Comparison of ENCODE assay signal across 34 cellular contexts in genomic region chr18:31614044-31614443, GRCh38. TPM values are rescaled to one million over a fixed set of nuclear protein-coding genes. Genes with fewer than 3 reads are reported as not detected.
DNase-seq lines count a peak whose midpoint lies in the region; ATAC-seq, FAIRE-seq and TF ChIP-seq lines count a peak whose summit lies in the region.
"Had no signal": no experiment of that assay in that cellular context is flagged by ENCODE, and none has a peak within 500 bp of the region (broad histone marks: within the 10 kb centered on the region; RNA-seq: fewer than 3 reads in every experiment).

No MANE protein-coding gene starts in this region.

- POLR2A ChIA-PET in HepG2 (lab: Yijun Ruan, JAX) (no interaction called here), HEK293 (lab: Yijun Ruan, JAX) (interaction anchor here (0.6 kb wide), 1 partner anchor 98 kb away, joined by 10 read pairs; no protein-coding TSS in a partner anchor), K562 (lab: Yijun Ruan, JAX) (interaction anchor here (0.6 to 1.3 kb wide), 2 partner anchors 17 to 80 kb away, joined by 3 to 4 read pairs; no protein-coding TSS in a partner anchor)

- TF ChIP-seq POLR2A in HepG2 (IDR thresholded peaks at IDR 0.05; ENCODE audit: insufficient read depth in 1 of 2, low read depth in 2 of 2, low read length in 2 of 2), result no peak
- no peak for TF ChIP-seq POLR2A in right lobe of liver (IDR thresholded peaks at IDR 0.05)
- TF ChIP-seq POLR2A in K562 (conservative IDR thresholded peaks at IDR 0.05), result no peak

- intact Hi-C loops in HepG2 (cut with micrococcal nuclease; ENCODE audit: unreplicated experiment), result no loop called here
- intact Hi-C loops in right lobe of liver (cut with DNase I), result no loop called here
- intact Hi-C loops in K562 (cut with micrococcal nuclease), result no loop called here

- WGBS in HepG2 (ENCODE audit: low lambda C conversion rate), result 86% methylated on average over 2 of the region's 2 CpGs
- 65% methylated on average over 2 of the region's 2 CpGs for WGBS in right lobe of liver (ENCODE audit: insufficient coverage, low coverage, low lambda C conversion rate, missing lambda C conversion rate)
- WGBS in K562 (ENCODE audit: insufficient coverage, low coverage, missing lambda C conversion rate), result 7% methylated on average over 2 of the region's 2 CpGs

- H3K9me3 ChIP-seq in HepG2 (ENCODE audit: low read length) (no peaks in the 10 kb centered on the region), right lobe of liver (no peaks in the 10 kb centered on the region), HEK293 (ENCODE audit: control insufficient read depth, insufficient read depth, low read depth, low read length) (no peaks in the 10 kb centered on the region), K562 (replicated peaks; ENCODE audit: control insufficient read depth, insufficient read depth, low read depth, low read length) (no peaks in the 10 kb centered on the region), parathyroid adenoma (ENCODE audit: control insufficient read depth, low read length) (no peaks in the 10 kb centered on the region)
- H3K9me3 ChIP-seq: BE2C, BLaER1 had no signal

- TF ChIP-seq EP300 in HepG2 (IDR thresholded peaks at IDR 0.05; ENCODE audit: low read depth in 2 of 2, low read length in 2 of 2), result no peak
- TF ChIP-seq EP300 in HepG2 (CRISPR knock-in tag; IDR thresholded peaks at IDR 0.05; ENCODE audit: borderline replicate concordance), result no peak
- no peak for TF ChIP-seq EP300 in K562 (IDR thresholded peaks at IDR 0.05; ENCODE audit: low read length)

- H3K79me2 ChIP-seq in HepG2 (ENCODE audit: insufficient read depth, low read length) (no peaks in the 10 kb centered on the region), K562 (ENCODE audit: control insufficient read depth, insufficient read depth, low read length) (no peaks in the 10 kb centered on the region), parathyroid adenoma (no peaks in the 10 kb centered on the region)

- FAIRE-seq in HepG2 (lab: Jason Lieb, UNC), result no peak
- no peak for FAIRE-seq in K562 (lab: Jason Lieb, UNC)
- FAIRE-seq: A204.1, GM12878, GM12892, GM18507, GM19239 had no signal

- TF ChIP-seq RAD21 in HepG2 (CRISPR knock-in tag; IDR thresholded peaks at IDR 0.05) (no peak), K562 (CRISPR knock-in tag; conservative IDR thresholded peaks at IDR 0.05 in 1 of 2, IDR thresholded peaks at IDR 0.05 in 1 of 2) (no peak)

- H3K27me3 ChIP-seq in HepG2 (ENCODE audit: control insufficient read depth in 1 of 2, insufficient read depth in 2 of 2, low read length in 2 of 2), result no peaks in the 10 kb centered on the region
- no peaks in the 10 kb centered on the region for H3K27me3 ChIP-seq in right lobe of liver
- 0 out of 5 replicates have a peak, but pooled peaks cover 0 to 3% of the 10 kb centered on the region in 2 experiments for H3K27me3 ChIP-seq in K562 (ENCODE audit: control insufficient read depth in 2 of 2, insufficient read depth in 2 of 2, low read length in 2 of 2)
- H3K27me3 ChIP-seq in parathyroid adenoma (ENCODE audit: control insufficient read depth, insufficient read depth, low read length), result no peaks in the 10 kb centered on the region
- H3K27me3 ChIP-seq: BE2C, BLaER1 had no signal

- H3K9me1 ChIP-seq in K562 (ENCODE audit: control insufficient read depth, insufficient read depth, low read length), result no peaks in the 10 kb centered on the region

- H4K20me1 ChIP-seq in HepG2 (ENCODE audit: insufficient read depth, low read length) (no peaks in the 10 kb centered on the region), K562 (replicated peaks; ENCODE audit: control insufficient read depth, insufficient read depth, low read length) (no peaks in the 10 kb centered on the region)
- H4K20me1 ChIP-seq: BLaER1 had no signal

- DNase-seq in HepG2 (ENCODE audit: low spot score) (no peak), right lobe of liver (no peak), K562 (ENCODE audit: extremely low read depth in 1 of 4, low spot score in 3 of 4) (no peak), medulla oblongata (ENCODE audit: extremely low spot score) (no peak), A172 (ENCODE audit: low spot score) (no peak)
- DNase-seq: ACHN; BE2C; C1 segment of cervical spinal cord; CD4-positive, alpha-beta memory T cell; CD4-positive, CD25-positive, alpha-beta regulatory T cell; CD8-positive, alpha-beta memory T cell; COR-L47; DMS 273 treated with DMSO at 0.1 percent for 48 hours; DMS153; DMS53; DMS79; DND-41; EL; GDM1 had no signal

- H3K4me2 ChIP-seq in HepG2 (ENCODE audit: low read depth, low read length), result no peak overlapping the region
- H3K4me2 ChIP-seq in K562 (ENCODE audit: insufficient read depth, low read length), result no peak overlapping the region
- no peak overlapping the region for H3K4me2 ChIP-seq in parathyroid adenoma (ENCODE audit: low read length)
- H3K4me2 ChIP-seq: BLaER1 had no signal

- CTCF ChIA-PET in HepG2 (lab: Yijun Ruan, JAX; ENCODE audit: low intra/inter-chr PET ratio, low total read pairs) (no interaction called here), HEK293 (lab: Yijun Ruan, JAX) (no interaction called here), K562 (lab: Yijun Ruan, JAX; ENCODE audit: low intra/inter-chr PET ratio) (no interaction called here)

- H3K36me3 ChIP-seq in HepG2 (replicated peaks in 1 of 2; ENCODE audit: control insufficient read depth in 1 of 2, insufficient read depth in 2 of 2, low read length in 2 of 2) (no peaks in the 10 kb centered on the region), right lobe of liver (no peaks in the 10 kb centered on the region), HEK293 (ENCODE audit: control insufficient read depth in 2 of 2, insufficient read depth in 1 of 2, low read length in 2 of 2) (no peaks in the 10 kb centered on the region), K562 (ENCODE audit: control insufficient read depth, insufficient read depth, low read length) (no peaks in the 10 kb centered on the region), parathyroid adenoma (ENCODE audit: control insufficient read depth, insufficient read depth, low read length) (no peaks in the 10 kb centered on the region)
- H3K36me3 ChIP-seq: BE2C, BLaER1 had no signal

- no peak for TF ChIP-seq CTCF in HepG2 (CRISPR knock-in tag; IDR thresholded peaks at IDR 0.05)
- TF ChIP-seq CTCF in right lobe of liver (IDR thresholded peaks at IDR 0.05), result no peak
- TF ChIP-seq CTCF in HEK293 (tag by site-specific recombination; IDR thresholded peaks at IDR 0.05), result no peak
- TF ChIP-seq CTCF in K562 (IDR thresholded peaks at IDR 0.05 in 2 of 3, conservative IDR thresholded peaks at IDR 0.05 in 1 of 3; ENCODE audit: insufficient read depth in 2 of 3, low read depth in 1 of 3, low read length in 3 of 3), result no peak
- no peak for TF ChIP-seq CTCF in parathyroid adenoma (IDR thresholded peaks at IDR 0.05)

- H3K27ac ChIP-seq in HepG2 (ENCODE audit: extremely low read length, insufficient read depth, low read length) (no peak overlapping the region), right lobe of liver (no peak overlapping the region), HEK293 (ENCODE audit: extremely low read depth, low read depth, low read length) (no peak overlapping the region), K562 (ENCODE audit: extremely low read depth, low read depth, low read length) (no peak overlapping the region), parathyroid adenoma (no peak overlapping the region)
- H3K27ac ChIP-seq: 22Rv1, BLaER1 had no signal

- H3K9ac ChIP-seq in HepG2 (ENCODE audit: insufficient read depth, low read depth, low read length) (no peak overlapping the region), K562 (ENCODE audit: insufficient read depth in 1 of 2, low read depth in 2 of 2, low read length in 2 of 2) (no peak overlapping the region), parathyroid adenoma (no peak overlapping the region)
- H3K9ac ChIP-seq: BLaER1 had no signal

- ATAC-seq in HepG2, result no peak
- no peak for ATAC-seq in right lobe of liver
- ATAC-seq in K562, result no peak
- ATAC-seq in GM18870 (IDR thresholded peaks at IDR 0.05; ENCODE audit: unreplicated experiment), result no peak
- ATAC-seq: GM12878 had no signal

- BruUV-seq in HepG2 (replicated peaks; lab: Mats Ljungman, UMichigan) (no TSS peak), K562 (replicated peaks; lab: Mats Ljungman, UMichigan) (no TSS peak)

- in situ Hi-C loops in HepG2 (cut with HindIII; ENCODE audit: extremely low pct_ligation_motif_present, low pct_unique_long_range_greater_than_20kb) (no loop called here), K562 (cut with MboI) (no loop called here)

- H3K4me3 ChIP-seq in HepG2 (replicated peaks in 1 of 3; ENCODE audit: insufficient read depth in 1 of 3, low read depth in 2 of 3, low read length in 3 of 3) (no peak overlapping the region), right lobe of liver (no peak overlapping the region), HEK293 (ENCODE audit: low read depth, low read length) (no peak overlapping the region), K562 (no peak overlapping the region), parathyroid adenoma (ENCODE audit: low read depth, low read length) (no peak overlapping the region)
- H3K4me3 ChIP-seq: BLaER1, GM12878 had no signal

- peaks cover 47% of the 10 kb centered on the region for H3K4me1 ChIP-seq in HepG2 (ENCODE audit: insufficient read depth, low read length)
- H3K4me1 ChIP-seq in right lobe of liver, result no peaks in the 10 kb centered on the region
- H3K4me1 ChIP-seq in HEK293 (ENCODE audit: control insufficient read depth, insufficient read depth, low read length), result no peaks in the 10 kb centered on the region
- H3K4me1 ChIP-seq in K562 (replicated peaks in 1 of 2; ENCODE audit: control insufficient read depth in 2 of 2, insufficient read depth in 2 of 2, low read length in 2 of 2), result no peaks in the 10 kb centered on the region
- peaks cover 29% of the 10 kb centered on the region for H3K4me1 ChIP-seq in parathyroid adenoma
- H3K4me1 ChIP-seq: BE2C had no signal

- H2AFZ ChIP-seq in HepG2 (ENCODE audit: low read length) (no peak overlapping the region), K562 (ENCODE audit: low read depth, low read length) (no peak overlapping the region), parathyroid adenoma (peak overlapping the region; percentile 46)

RNA-seq across cellular contexts. Expression of gene TTR, which starts 22.4 kb away (rescaled TPM):
- total RNA-seq in HepG2 (2016; rRNA removed; fragmentation: Illumina TruSeq; extraction: Trizol), result 42.2 and 91.3 TPM in 2 replicates
- total RNA-seq in HepG2 (2016; cell fraction: cytosol; rRNA removed; fragmentation: Illumina TruSeq; extraction: Trizol; ENCODE audit: low read depth), result 32.4 and 39.4 TPM in 2 replicates
- total RNA-seq in HepG2 (2016; cell fraction: insoluble cytoplasmic fraction; rRNA removed; fragmentation: Illumina TruSeq; extraction: Trizol), result 43.7 and 93.2 TPM in 2 replicates
- 21.6 and 22.8 TPM in 2 replicates for total RNA-seq in HepG2 (2016; cell fraction: membrane; rRNA removed; fragmentation: Illumina TruSeq; extraction: Trizol)
- 86.3 and 86.4 TPM in 2 replicates for total RNA-seq in HepG2 (2016; cell fraction: nucleus; rRNA removed; fragmentation: Illumina TruSeq; extraction: Trizol)
- 496 and 510 TPM in 2 replicates for polyA plus RNA-seq in HepG2 (2011; rRNA removed)
- polyA plus RNA-seq in HepG2 (2011; cell fraction: cytosol; rRNA removed), result 553 and 814 TPM in 2 replicates
- polyA plus RNA-seq in HepG2 (2011; cell fraction: nucleus; rRNA removed), result 104 and 171 TPM in 2 replicates
- 275 and 517 TPM in 2 replicates for polyA plus RNA-seq in HepG2 (2012)
- polyA plus RNA-seq in HepG2 (2016; cell fraction: cytosol; fragmentation: Illumina TruSeq; extraction: Trizol; ENCODE audit: low read depth), result 43.9 and 49.7 TPM in 2 replicates
- 60.6 and 70.2 TPM in 2 replicates for polyA plus RNA-seq in HepG2 (2016; cell fraction: insoluble cytoplasmic fraction; fragmentation: Illumina TruSeq; extraction: Trizol; ENCODE audit: low read depth)
- 22.7 and 27.7 TPM in 2 replicates for polyA plus RNA-seq in HepG2 (2016; cell fraction: membrane; fragmentation: Illumina TruSeq; extraction: Trizol; ENCODE audit: low read depth)
- polyA plus RNA-seq in HepG2 (2016; cell fraction: nucleus; fragmentation: Illumina TruSeq; extraction: Trizol; ENCODE audit: insufficient read depth, low read depth), result 195 and 215 TPM in 2 replicates
- 563 TPM in 1 of 2 replicates, not detected in the other for polyA minus RNA-seq in HepG2 (2011; rRNA and poly(A)+ RNA removed; ENCODE audit: low replicate concordance)
- 185 and 329 TPM in 2 replicates for polyA minus RNA-seq in HepG2 (2011; cell fraction: cytosol; rRNA and poly(A)+ RNA removed)
- 160 and 198 TPM in 2 replicates for polyA minus RNA-seq in HepG2 (2011; cell fraction: nucleus; rRNA and poly(A)+ RNA removed)
- total RNA-seq in right lobe of liver, result 1,000 to 10,000 TPM; 1,281 to 4,774 (median 2,625) TPM
- not detected in 2 replicates for total RNA-seq in K562 (2011; cell fraction: chromatin; rRNA removed; ENCODE audit: low replicate concordance)
- not detected in 2 replicates for total RNA-seq in K562 (2011; cell fraction: nucleolus; rRNA removed)
- total RNA-seq in K562 (2011; cell fraction: nucleoplasm; rRNA removed), result not detected in 2 replicates
- not detected in 2 replicates for total RNA-seq in K562 (2014; rRNA removed)
- not detected in 2 replicates for total RNA-seq in K562 (2014; rRNA removed; fragmentation: Illumina TruSeq; extraction: Trizol)
- not detected in 2 replicates for total RNA-seq in K562 (2015; rRNA removed; fragmentation: Illumina TruSeq; extraction: Trizol)
- 0.53 and 0.92 TPM in 2 replicates for total RNA-seq in K562 (2021)
- not detected in 2 replicates for polyA plus RNA-seq in K562 (2011; rRNA removed)
- polyA plus RNA-seq in K562 (2011; cell fraction: cytosol; rRNA removed), result not detected in 2 replicates
- polyA plus RNA-seq in K562 (2011; cell fraction: nucleus; rRNA removed), result not detected in 2 replicates
- not detected in 2 replicates for polyA plus RNA-seq in K562 (2012)
- not detected in 2 replicates for polyA plus RNA-seq in K562 (2014; fragmentation: Illumina TruSeq; extraction: Trizol)
- not detected for polyA plus RNA-seq in K562 (2014; fragmentation: Nextera tagmentation; extraction: Ambion mirVana)
- polyA plus RNA-seq in K562 (2014; rRNA removed), result 0.17 TPM in 1 of 2 replicates, not detected in the other
- not detected in 2 replicates for polyA minus RNA-seq in K562 (2011; rRNA and poly(A)+ RNA removed)
- polyA minus RNA-seq in K562 (2011; cell fraction: cytosol; rRNA and poly(A)+ RNA removed), result not detected in 2 replicates
- polyA minus RNA-seq in K562 (2011; cell fraction: nucleus; rRNA and poly(A)+ RNA removed), result not detected in 2 replicates
- total RNA-seq in A172 (2014; rRNA removed; shearing (Covaris generic)), result not detected in 2 replicates
- total RNA-seq: A673; CD4-positive, alpha-beta memory T cell; CD4-positive, CD25-positive, alpha-beta regulatory T cell; CD8-positive, alpha-beta memory T cell; Daoy; G401 had no signal
- polyA plus RNA-seq: AG04450; CD14-positive monocyte; CD4-positive, alpha-beta memory T cell; CD4-positive, CD25-positive, alpha-beta regulatory T cell; CD8-positive, alpha-beta memory T cell had no signal

Comparison
In these comparisons a context has a peak if more than half of its experiments do, and no peak if none do; other contexts are left out.
1. RNA of gene TTR, which starts 22.4 kb away (total RNA-seq): 1,281 to 4,774 TPM in right lobe of liver and 21.6 to 93.2 TPM in HepG2; 0.53 to 0.92 TPM in K562 and not detected in A172; every median in the first group is over 10 times any median in the second.
2. Of the 241 proteins assayed by ChIP-seq in both HepG2 and K562: peak only in HepG2: PCBP2; only in K562: ZNF512; in both: none; in neither: 239.